Comparison of ENCODE assay signal across 8 cellular contexts in genomic region chr4:1711055-1711905, GRCh38. TPM values are rescaled to one million over a fixed set of nuclear protein-coding genes. Genes with fewer than 3 reads are reported as not detected.
A peak's percentile ranks its signal among the peaks of the same experiment; 100 is the strongest.
DNase-seq lines count a peak whose midpoint lies in the region; ATAC-seq and TF ChIP-seq lines count a peak whose summit lies in the region.

No MANE protein-coding gene starts in this region.

- H3K27ac ChIP-seq in adipose tissue (ENCODE audit: low read depth, low read length) (peak overlapping the region; percentile 44), left ventricle myocardium inferior (replicated peaks) (peak overlapping the region; percentile 99), parathyroid adenoma (peak overlapping the region; percentile 67)

- no TSS peak for BruUV-seq in Calu3 (replicated peaks; lab: Mats Ljungman, UMichigan)

- H3K27me3 ChIP-seq in left ventricle myocardium inferior (ENCODE audit: low read depth) (no peaks in the 10 kb centered on the region), parathyroid adenoma (ENCODE audit: control insufficient read depth, insufficient read depth, low read length) (no peaks in the 10 kb centered on the region)

- CTCF ChIA-PET in Calu3 (lab: Charles Lee) = interaction anchor here (0.6 to 0.9 kb wide), 3 partner anchors 11 to 557 kb away, joined by 4 to 7 read pairs (median 5); no protein-coding TSS in a partner anchor

- H2AFZ ChIP-seq in parathyroid adenoma = peak overlapping the region; percentile 78

- no peak for DNase-seq in Calu3
- DNase-seq in M059J (ENCODE audit: low read depth) = peak; percentile 52
- DNase-seq in left ventricle myocardium inferior = peak; percentile 50
- no peak for DNase-seq in NCI-H226
- DNase-seq in effector CD8-positive, alpha-beta T cell (lab: John Stamatoyannopoulos, UW) = no peak

- WGBS in adipose tissue, 3 donors = 5 to 6% (median 5%) methylated on average over 54 to 61 of the region's 61 CpGs

- ATAC-seq in GM21619 (IDR thresholded peaks at IDR 0.05; ENCODE audit: unreplicated experiment) = peak; percentile 7

- TF ChIP-seq CTCF in Calu3 (IDR thresholded peaks at IDR 0.05; ENCODE audit: unreplicated experiment) (no peak), left ventricle myocardium inferior (IDR thresholded peaks at IDR 0.05; ENCODE audit: borderline replicate concordance) (no peak), parathyroid adenoma (IDR thresholded peaks at IDR 0.05) (no peak)

- H3K4me2 ChIP-seq in parathyroid adenoma (ENCODE audit: low read length) = peak overlapping the region; percentile 97

- H3K9ac ChIP-seq in parathyroid adenoma = peak overlapping the region; percentile 67

- peak overlapping the region; percentile 88 for H3K4me3 Mint-ChIP-seq in Calu3 (ENCODE audit: low read depth, unreplicated experiment)

- H3K4me1 ChIP-seq in left ventricle myocardium inferior (peaks cover 68% of the 10 kb centered on the region), parathyroid adenoma (no peaks in the 10 kb centered on the region)

- H3K4me3 ChIP-seq in left ventricle myocardium inferior (peak overlapping the region; percentile 97), parathyroid adenoma (ENCODE audit: low read depth, low read length) (peak overlapping the region; percentile 77)

- H3K9me3 ChIP-seq in left ventricle myocardium inferior (replicated peaks) = no peaks in the 10 kb centered on the region
- H3K9me3 ChIP-seq in parathyroid adenoma (ENCODE audit: control insufficient read depth, low read length) = no peaks in the 10 kb centered on the region

- peak overlapping the region; percentile 58 for H3K27ac Mint-ChIP-seq in Calu3 (ENCODE audit: unreplicated experiment)

- intact Hi-C loops in Calu3 (cut with micrococcal nuclease; ENCODE audit: unreplicated experiment) = no loop called here
- intact Hi-C loops in left ventricle myocardium inferior (cut with micrococcal nuclease) = no loop called here

- peaks cover 21% of the 10 kb centered on the region for H3K4me1 Mint-ChIP-seq in Calu3 (ENCODE audit: low read depth, unreplicated experiment)

- peaks cover 66% of the 10 kb centered on the region for H3K36me3 Mint-ChIP-seq in Calu3 (ENCODE audit: insufficient read depth, unreplicated experiment)

- no peaks in the 10 kb centered on the region for H3K36me3 ChIP-seq in left ventricle myocardium inferior
- no peaks in the 10 kb centered on the region for H3K36me3 ChIP-seq in parathyroid adenoma (ENCODE audit: control insufficient read depth, insufficient read depth, low read length)

- H3K9me3 Mint-ChIP-seq in Calu3 (ENCODE audit: low read depth, unreplicated experiment) = no peaks in the 10 kb centered on the region

- H3K27me3 Mint-ChIP-seq in Calu3 (ENCODE audit: unreplicated experiment) = no peaks in the 10 kb centered on the region

- H3K79me2 ChIP-seq in parathyroid adenoma = peaks cover 9% of the 10 kb centered on the region

RNA-seq across cellular contexts. Expression of gene SLBP, which starts 0.8 kb away (rescaled TPM):
- total RNA-seq in Calu3 (2022) (46.1 and 49.3 TPM in 2 replicates), left ventricle myocardium inferior (11.7 TPM)
- total RNA-seq in M059J (2014; rRNA removed; shearing (Covaris generic)) = 135 and 161 TPM in 2 replicates
- 10 to 100 TPM; 13.8 to 31.2 (median 24.1) TPM for polyA plus RNA-seq in adipose tissue

RNA-seq across cellular contexts. Expression of gene TMEM129, which starts 9.8 kb away (rescaled TPM):
- total RNA-seq in Calu3 (2022) (29.8 and 31.0 TPM in 2 replicates), left ventricle myocardium inferior (29.6 TPM)
- 25.0 and 37.6 TPM in 2 replicates for total RNA-seq in M059J (2014; rRNA removed; shearing (Covaris generic))
- polyA plus RNA-seq in adipose tissue = 10 to 100 TPM; 23.7 to 31.8 (median 30.3) TPM

RNA-seq across cellular contexts. Expression of gene TACC3, which starts 10.0 kb away (rescaled TPM):
- 89.6 and 95.9 TPM in 2 replicates for total RNA-seq in Calu3 (2022)
- 24.0 and 40.6 TPM in 2 replicates for total RNA-seq in M059J (2014; rRNA removed; shearing (Covaris generic))
- 10 to 100 TPM in 1 of 3 donors, 1 to 10 TPM in 2; 1.9 to 16.8 (median 7.1) TPM for polyA plus RNA-seq in adipose tissue
- total RNA-seq in left ventricle myocardium inferior = 5.8 TPM

RNA-seq across cellular contexts. Expression of gene FAM53A, which starts 27.2 kb away (rescaled TPM):
- 5.3 and 7.3 TPM in 2 replicates for total RNA-seq in Calu3 (2022)
- 7.3 TPM in 1 of 2 replicates, not detected in the other for total RNA-seq in M059J (2014; rRNA removed; shearing (Covaris generic))
- 1 to 10 TPM; 1.2 to 2.1 (median 1.5) TPM for polyA plus RNA-seq in adipose tissue
- 0.71 TPM for total RNA-seq in left ventricle myocardium inferior

Comparison
In these comparisons a context has a peak if more than half of its experiments do, and no peak if none do; other contexts are left out.
1. DNase-seq: peak in M059J (single experiment) and left ventricle myocardium inferior (single experiment); none in Calu3 (single experiment), NCI-H226 (single experiment) and effector CD8-positive, alpha-beta T cell (single experiment).
2. H3K27ac ChIP-seq: peak in every context shown above with its lines; median percentile 99 in left ventricle myocardium inferior; 67 in parathyroid adenoma; 44 in adipose tissue.